ENCODE assay signal across 20 cellular contexts in genomic region chr18:37665346-37665745, GRCh38.
DNase-seq lines count a peak whose midpoint lies in the region; ATAC-seq and TF ChIP-seq lines count a peak whose summit lies in the region.
"Had no signal": no experiment of that assay in that cellular context is flagged by ENCODE, and none has a peak within 500 bp of the region (broad histone marks: within the 10 kb centered on the region; RNA-seq: fewer than 3 reads in every experiment).

No MANE protein-coding gene starts in this region.

- H3K9me3 Mint-ChIP-seq in activated CD4-positive, alpha-beta T cell treated with anti-CD3 and anti-CD28 coated beads, Interleukin-2, amount 10 ng/mL, durations not matched to agents 24 days and 14 days, result no peaks in the 10 kb centered on the region
- H3K9me3 Mint-ChIP-seq in glutamatergic neuron (ENCODE audit: unreplicated experiment), result peaks cover 4% of the 10 kb centered on the region
- no peaks in the 10 kb centered on the region for H3K9me3 Mint-ChIP-seq in stimulated activated effector memory CD8-positive, alpha-beta T cell treated with anti-CD3 and anti-CD28 coated beads, Interleukin-12 subunit alpha, Interleukin-12 subunit beta, amount 100 ng/mL, for 72 hours
- H3K9me3 Mint-ChIP-seq: CD4-positive, alpha-beta memory T cell had no signal

- H3K27ac ChIP-seq in prostate gland, result no peak overlapping the region
- H3K27ac ChIP-seq in Peyer's patch, result no peak overlapping the region
- H3K27ac ChIP-seq: BLaER1, GM23248 had no signal

- no peaks in the 10 kb centered on the region for H3K4me1 ChIP-seq in prostate gland (replicated peaks)
- no peaks in the 10 kb centered on the region for H3K4me1 ChIP-seq in Peyer's patch
- H3K4me1 ChIP-seq: BLaER1 had no signal

- H3K4me3 Mint-ChIP-seq in activated CD4-positive, alpha-beta T cell treated with anti-CD3 and anti-CD28 coated beads, Interleukin-2, amount 10 ng/mL, durations not matched to agents 24 days and 14 days, result no peak overlapping the region
- no peak overlapping the region for H3K4me3 Mint-ChIP-seq in glutamatergic neuron (ENCODE audit: unreplicated experiment)
- H3K4me3 Mint-ChIP-seq in stimulated activated effector memory CD8-positive, alpha-beta T cell treated with anti-CD3 and anti-CD28 coated beads, Interleukin-12 subunit alpha, Interleukin-12 subunit beta, amount 100 ng/mL, for 72 hours, result no peak overlapping the region
- H3K4me3 Mint-ChIP-seq: CD14-positive monocyte; CD4-positive, alpha-beta memory T cell; IgD-negative memory B cell had no signal

- no peak overlapping the region for H3K27ac Mint-ChIP-seq in activated CD4-positive, alpha-beta T cell treated with anti-CD3 and anti-CD28 coated beads, Interleukin-2, amount 10 ng/mL, durations not matched to agents 24 days and 14 days
- no peak overlapping the region for H3K27ac Mint-ChIP-seq in glutamatergic neuron (ENCODE audit: unreplicated experiment)
- no peak overlapping the region for H3K27ac Mint-ChIP-seq in stimulated activated effector memory CD8-positive, alpha-beta T cell treated with anti-CD3 and anti-CD28 coated beads, Interleukin-12 subunit alpha, Interleukin-12 subunit beta, amount 100 ng/mL, for 72 hours
- H3K27ac Mint-ChIP-seq: CD14-positive monocyte; CD4-positive, alpha-beta memory T cell; IgD-negative memory B cell had no signal

- 87% methylated on average over 2 of the region's 2 CpGs for WGBS in prostate gland

- H3K27me3 ChIP-seq in prostate gland (replicated peaks; ENCODE audit: insufficient read depth), result no peaks in the 10 kb centered on the region
- no peaks in the 10 kb centered on the region for H3K27me3 ChIP-seq in Peyer's patch
- H3K27me3 ChIP-seq: BLaER1 had no signal

- TF ChIP-seq CTCF in glutamatergic neuron (IDR thresholded peaks at IDR 0.05; ENCODE audit: partially characterized antibody, unreplicated experiment) (no peak), prostate gland (IDR thresholded peaks at IDR 0.05) (no peak), Peyer's patch (IDR thresholded peaks at IDR 0.05) (no peak)

- no peaks in the 10 kb centered on the region for H3K27me3 Mint-ChIP-seq in activated CD4-positive, alpha-beta T cell treated with anti-CD3 and anti-CD28 coated beads, Interleukin-2, amount 10 ng/mL, durations not matched to agents 24 days and 14 days
- H3K27me3 Mint-ChIP-seq in glutamatergic neuron (ENCODE audit: unreplicated experiment), result no peaks in the 10 kb centered on the region
- H3K27me3 Mint-ChIP-seq: CD4-positive, alpha-beta memory T cell; IgD-negative memory B cell had no signal

- peak; percentile 10 for DNase-seq in activated CD4-positive, alpha-beta T cell treated with anti-CD3 and anti-CD28 coated beads, Interleukin-2, amount 10 ng/mL, durations not matched to agents 24 days and 14 days
- no peak for DNase-seq in activated CD4-positive, alpha-beta T cell treated with anti-CD3 and anti-CD28 coated beads, Interleukin-2, amount 50 U/mL, for 4 hours
- peak; percentile 41 for DNase-seq in NCI-H524 treated with DMSO at 0.1 percent for 48 hours (lab: John Stamatoyannopoulos, UW)
- DNase-seq in glutamatergic neuron, result peak; percentile 31
- peak; percentile 1 for DNase-seq in prostate gland (ENCODE audit: low spot score)
- no peak for DNase-seq in stimulated activated effector memory CD8-positive, alpha-beta T cell treated with anti-CD3 and anti-CD28 coated beads, Interleukin-12 subunit alpha, Interleukin-12 subunit beta, amount 100 ng/mL, for 72 hours (ENCODE audit: low spot score in 2 of 2)
- DNase-seq in Peyer's patch, result no peak
- no peak for DNase-seq in medulla oblongata (ENCODE audit: extremely low spot score)
- DNase-seq: 8988T; CD4-positive, alpha-beta memory T cell; DMS 273 treated with DMSO at 0.1 percent for 48 hours; DMS53; DND-41; EL; GM23248; HCEC 1CT had no signal

- H3K36me3 ChIP-seq in prostate gland (no peaks in the 10 kb centered on the region), Peyer's patch (no peaks in the 10 kb centered on the region)
- H3K36me3 ChIP-seq: BLaER1 had no signal

- no peak for ATAC-seq in stimulated activated effector memory CD8-positive, alpha-beta T cell treated with anti-CD3 and anti-CD28 coated beads, Interleukin-12 subunit alpha, Interleukin-12 subunit beta, amount 100 ng/mL, for 72 hours
- ATAC-seq: HepG2 had no signal

- H3K9me3 ChIP-seq in prostate gland (no peaks in the 10 kb centered on the region), Peyer's patch (no peaks in the 10 kb centered on the region)
- H3K9me3 ChIP-seq: BLaER1 had no signal

- intact Hi-C loops in activated CD4-positive, alpha-beta T cell treated with anti-CD3 and anti-CD28 coated beads, Interleukin-2, amount 10 ng/mL, durations not matched to agents 24 days and 14 days (cut with micrococcal nuclease), result no loop called here
- intact Hi-C loops in prostate gland (cut with DNase I), result no loop called here

- no peaks in the 10 kb centered on the region for H3K4me1 Mint-ChIP-seq in activated CD4-positive, alpha-beta T cell treated with anti-CD3 and anti-CD28 coated beads, Interleukin-2, amount 10 ng/mL, durations not matched to agents 24 days and 14 days
- H3K4me1 Mint-ChIP-seq in glutamatergic neuron (ENCODE audit: low read depth, unreplicated experiment), result peaks cover 7% of the 10 kb centered on the region
- H3K4me1 Mint-ChIP-seq in stimulated activated effector memory CD8-positive, alpha-beta T cell treated with anti-CD3 and anti-CD28 coated beads, Interleukin-12 subunit alpha, Interleukin-12 subunit beta, amount 100 ng/mL, for 72 hours, result no peaks in the 10 kb centered on the region
- H3K4me1 Mint-ChIP-seq: CD14-positive monocyte; CD4-positive, alpha-beta memory T cell; IgD-negative memory B cell had no signal

- no peaks in the 10 kb centered on the region for H3K36me3 Mint-ChIP-seq in activated CD4-positive, alpha-beta T cell treated with anti-CD3 and anti-CD28 coated beads, Interleukin-2, amount 10 ng/mL, durations not matched to agents 24 days and 14 days (ENCODE audit: low read depth)
- H3K36me3 Mint-ChIP-seq in glutamatergic neuron (ENCODE audit: unreplicated experiment), result no peaks in the 10 kb centered on the region
- no peaks in the 10 kb centered on the region for H3K36me3 Mint-ChIP-seq in stimulated activated effector memory CD8-positive, alpha-beta T cell treated with anti-CD3 and anti-CD28 coated beads, Interleukin-12 subunit alpha, Interleukin-12 subunit beta, amount 100 ng/mL, for 72 hours
- H3K36me3 Mint-ChIP-seq: CD14-positive monocyte; CD4-positive, alpha-beta memory T cell; IgD-negative memory B cell had no signal

- H3K4me3 ChIP-seq in prostate gland (no peak overlapping the region), Peyer's patch (no peak overlapping the region)
- H3K4me3 ChIP-seq: BLaER1, GM23248 had no signal

- TF ChIP-seq POLR2A in prostate gland (IDR thresholded peaks at IDR 0.05) (no peak), Peyer's patch (IDR thresholded peaks at IDR 0.05) (no peak)

Comparison
In these comparisons a context has a peak if more than half of its experiments do, and no peak if none do; other contexts are left out.
1. DNase-seq: peak in activated CD4-positive, alpha-beta T cell treated with anti-CD3 and anti-CD28 coated beads, Interleukin-2, amount 10 ng/mL, durations not matched to agents 24 days and 14 days (single experiment), NCI-H524 treated with DMSO at 0.1 percent for 48 hours (single experiment), glutamatergic neuron (single experiment) and prostate gland (single experiment); none in activated CD4-positive, alpha-beta T cell treated with anti-CD3 and anti-CD28 coated beads, Interleukin-2, amount 50 U/mL, for 4 hours (0 of 2), stimulated activated effector memory CD8-positive, alpha-beta T cell treated with anti-CD3 and anti-CD28 coated beads, Interleukin-12 subunit alpha, Interleukin-12 subunit beta, amount 100 ng/mL, for 72 hours (0 of 2), Peyer's patch (0 of 3) and medulla oblongata (single experiment).